In the genomic region with DNA sequence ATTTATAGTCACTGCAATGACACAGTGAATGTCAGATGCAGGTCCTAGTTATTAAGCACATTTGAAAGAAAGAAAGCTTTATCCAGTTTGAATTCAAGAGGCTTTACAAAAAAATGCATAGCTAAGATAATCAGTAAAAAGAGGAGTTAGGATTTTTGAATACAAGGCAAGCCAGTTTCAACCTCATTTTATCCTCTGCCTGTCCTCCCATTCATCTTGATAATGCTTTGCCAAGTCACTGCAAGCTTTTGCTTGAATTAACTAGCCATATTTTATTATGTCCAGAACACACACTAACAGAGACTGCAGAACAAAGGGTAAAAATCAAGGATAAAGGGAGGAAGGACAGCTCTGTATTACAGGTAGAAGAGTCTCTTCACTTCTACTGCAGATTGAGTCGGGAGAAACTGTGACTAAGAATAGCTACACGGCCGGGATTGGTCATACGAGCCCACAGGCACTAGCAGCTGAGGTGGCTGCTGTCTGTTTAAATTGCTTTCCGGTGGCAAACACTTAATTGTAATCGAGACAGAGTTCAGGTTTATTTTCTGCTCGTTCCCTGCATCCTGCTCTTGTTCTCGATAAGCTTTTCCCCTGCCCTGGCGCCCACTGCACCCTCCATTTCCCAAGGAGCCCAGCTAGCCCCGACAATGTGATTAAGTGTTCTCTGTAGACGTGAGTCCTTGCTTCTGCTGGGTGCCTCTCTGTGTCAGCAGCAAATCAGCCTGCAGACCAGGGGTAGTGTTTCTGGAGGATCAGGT, we compare ENCODE assay signal across 1 cellular context.
A peak's percentile ranks its signal among the peaks of the same experiment; 100 is the strongest.
TF ChIP-seq lines count a peak whose summit lies in the region.

No MANE protein-coding gene starts in this region.

TF ChIP-seq in HepG2, 621 proteins besides CTCF, POLR2A, EP300 and RAD21 (continued from another document and continues in another):
- TF ChIP-seq SOX6 (IDR thresholded peaks at IDR 0.05), result no peak
- TF ChIP-seq SOX6 (CRISPR knock-in tag; IDR thresholded peaks at IDR 0.05), result peak; percentile 51; the same call in 1 of the 2 replicates
- TF ChIP-seq CHD2 (IDR thresholded peaks at IDR 0.05; ENCODE audit: low read depth, low read length), result no peak
- TF ChIP-seq, protein P1, sequence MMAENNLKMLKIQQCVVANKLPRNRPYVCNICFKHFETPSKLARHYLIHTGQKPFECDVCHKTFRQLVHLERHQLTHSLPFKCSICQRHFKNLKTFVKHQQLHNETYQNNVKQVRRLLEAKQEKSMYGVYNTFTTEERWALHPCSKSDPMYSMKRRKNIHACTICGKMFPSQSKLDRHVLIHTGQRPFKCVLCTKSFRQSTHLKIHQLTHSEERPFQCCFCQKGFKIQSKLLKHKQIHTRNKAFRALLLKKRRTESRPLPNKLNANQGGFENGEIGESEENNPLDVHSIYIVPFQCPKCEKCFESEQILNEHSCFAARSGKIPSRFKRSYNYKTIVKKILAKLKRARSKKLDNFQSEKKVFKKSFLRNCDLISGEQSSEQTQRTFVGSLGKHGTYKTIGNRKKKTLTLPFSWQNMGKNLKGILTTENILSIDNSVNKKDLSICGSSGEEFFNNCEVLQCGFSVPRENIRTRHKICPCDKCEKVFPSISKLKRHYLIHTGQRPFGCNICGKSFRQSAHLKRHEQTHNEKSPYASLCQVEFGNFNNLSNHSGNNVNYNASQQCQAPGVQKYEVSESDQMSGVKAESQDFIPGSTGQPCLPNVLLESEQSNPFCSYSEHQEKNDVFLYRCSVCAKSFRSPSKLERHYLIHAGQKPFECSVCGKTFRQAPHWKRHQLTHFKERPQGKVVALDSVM (CRISPR knock-in tag; IDR thresholded peaks at IDR 0.05), result no peak
- no peak for TF ChIP-seq ZNF34 (CRISPR knock-in tag; IDR thresholded peaks at IDR 0.05; ENCODE audit: borderline replicate concordance)
- TF ChIP-seq ZNF501 (CRISPR knock-in tag; IDR thresholded peaks at IDR 0.05), result peak; percentile 69; the same call in 1 of the 2 replicates
- 0 out of 2 replicates have a peak, but pooled peaks have one; percentile 27 for TF ChIP-seq POGZ (CRISPR knock-in tag; IDR thresholded peaks at IDR 0.05)
- peak; percentile 61; the same call in 1 of the 2 replicates for TF ChIP-seq ETV5 (CRISPR knock-in tag; IDR thresholded peaks at IDR 0.05; ENCODE audit: borderline replicate concordance)
- TF ChIP-seq, protein P2, sequence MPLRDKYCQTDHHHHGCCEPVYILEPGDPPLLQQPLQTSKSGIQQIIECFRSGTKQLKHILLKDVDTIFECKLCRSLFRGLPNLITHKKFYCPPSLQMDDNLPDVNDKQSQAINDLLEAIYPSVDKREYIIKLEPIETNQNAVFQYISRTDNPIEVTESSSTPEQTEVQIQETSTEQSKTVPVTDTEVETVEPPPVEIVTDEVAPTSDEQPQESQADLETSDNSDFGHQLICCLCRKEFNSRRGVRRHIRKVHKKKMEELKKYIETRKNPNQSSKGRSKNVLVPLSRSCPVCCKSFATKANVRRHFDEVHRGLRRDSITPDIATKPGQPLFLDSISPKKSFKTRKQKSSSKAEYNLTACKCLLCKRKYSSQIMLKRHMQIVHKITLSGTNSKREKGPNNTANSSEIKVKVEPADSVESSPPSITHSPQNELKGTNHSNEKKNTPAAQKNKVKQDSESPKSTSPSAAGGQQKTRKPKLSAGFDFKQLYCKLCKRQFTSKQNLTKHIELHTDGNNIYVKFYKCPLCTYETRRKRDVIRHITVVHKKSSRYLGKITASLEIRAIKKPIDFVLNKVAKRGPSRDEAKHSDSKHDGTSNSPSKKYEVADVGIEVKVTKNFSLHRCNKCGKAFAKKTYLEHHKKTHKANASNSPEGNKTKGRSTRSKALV (CRISPR knock-in tag; IDR thresholded peaks at IDR 0.05), result no peak
- TF ChIP-seq HMG20A (CRISPR knock-in tag; IDR thresholded peaks at IDR 0.05; ENCODE audit: borderline replicate concordance), result 0 out of 2 replicates have a peak, but pooled peaks have one; percentile 1
- TF ChIP-seq ZNF414 (CRISPR knock-in tag; IDR thresholded peaks at IDR 0.05), result no peak
- TF ChIP-seq ARID2 (CRISPR knock-in tag; IDR thresholded peaks at IDR 0.05; ENCODE audit: borderline replicate concordance), result no peak
- TF ChIP-seq, protein P3, sequence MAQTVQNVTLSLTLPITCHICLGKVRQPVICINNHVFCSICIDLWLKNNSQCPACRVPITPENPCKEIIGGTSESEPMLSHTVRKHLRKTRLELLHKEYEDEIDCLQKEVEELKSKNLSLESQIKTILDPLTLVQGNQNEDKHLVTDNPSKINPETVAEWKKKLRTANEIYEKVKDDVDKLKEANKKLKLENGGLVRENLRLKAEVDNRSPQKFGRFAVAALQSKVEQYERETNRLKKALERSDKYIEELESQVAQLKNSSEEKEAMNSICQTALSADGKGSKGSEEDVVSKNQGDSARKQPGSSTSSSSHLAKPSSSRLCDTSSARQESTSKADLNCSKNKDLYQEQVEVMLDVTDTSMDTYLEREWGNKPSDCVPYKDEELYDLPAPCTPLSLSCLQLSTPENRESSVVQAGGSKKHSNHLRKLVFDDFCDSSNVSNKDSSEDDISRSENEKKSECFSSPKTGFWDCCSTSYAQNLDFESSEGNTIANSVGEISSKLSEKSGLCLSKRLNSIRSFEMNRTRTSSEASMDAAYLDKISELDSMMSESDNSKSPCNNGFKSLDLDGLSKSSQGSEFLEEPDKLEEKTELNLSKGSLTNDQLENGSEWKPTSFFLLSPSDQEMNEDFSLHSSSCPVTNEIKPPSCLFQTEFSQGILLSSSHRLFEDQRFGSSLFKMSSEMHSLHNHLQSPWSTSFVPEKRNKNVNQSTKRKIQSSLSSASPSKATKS (CRISPR knock-in tag; IDR thresholded peaks at IDR 0.05), result no peak
- peak; percentile 50; the same call in 1 of the 2 replicates for TF ChIP-seq SMAD1 (CRISPR knock-in tag; IDR thresholded peaks at IDR 0.05; ENCODE audit: borderline replicate concordance, low read depth)
- peak; percentile 73; the same call in 1 of the 2 replicates for TF ChIP-seq ZNF317 (CRISPR knock-in tag; IDR thresholded peaks at IDR 0.05)
- TF ChIP-seq, protein P4, sequence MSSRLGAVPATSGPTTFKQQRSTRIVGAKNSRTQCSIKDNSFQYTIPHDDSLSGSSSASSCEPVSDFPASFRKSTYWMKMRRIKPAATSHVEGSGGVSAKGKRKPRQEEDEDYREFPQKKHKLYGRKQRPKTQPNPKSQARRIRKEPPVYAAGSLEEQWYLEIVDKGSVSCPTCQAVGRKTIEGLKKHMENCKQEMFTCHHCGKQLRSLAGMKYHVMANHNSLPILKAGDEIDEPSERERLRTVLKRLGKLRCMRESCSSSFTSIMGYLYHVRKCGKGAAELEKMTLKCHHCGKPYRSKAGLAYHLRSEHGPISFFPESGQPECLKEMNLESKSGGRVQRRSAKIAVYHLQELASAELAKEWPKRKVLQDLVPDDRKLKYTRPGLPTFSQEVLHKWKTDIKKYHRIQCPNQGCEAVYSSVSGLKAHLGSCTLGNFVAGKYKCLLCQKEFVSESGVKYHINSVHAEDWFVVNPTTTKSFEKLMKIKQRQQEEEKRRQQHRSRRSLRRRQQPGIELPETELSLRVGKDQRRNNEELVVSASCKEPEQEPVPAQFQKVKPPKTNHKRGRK (CRISPR knock-in tag; IDR thresholded peaks at IDR 0.05), result no peak
- no peak for TF ChIP-seq ISL2 (CRISPR knock-in tag; IDR thresholded peaks at IDR 0.05)
- TF ChIP-seq HNRNPLL (IDR thresholded peaks at IDR 0.05; ENCODE audit: low read depth, low read length, poor library complexity, severe bottlenecking), result no peak
- TF ChIP-seq ZFP37 (CRISPR knock-in tag; IDR thresholded peaks at IDR 0.05; ENCODE audit: borderline replicate concordance), result no peak
- no peak for TF ChIP-seq ETV6 (CRISPR knock-in tag; conservative IDR thresholded peaks at IDR 0.05)
- TF ChIP-seq ZNF550 (CRISPR knock-in tag; IDR thresholded peaks at IDR 0.05; ENCODE audit: borderline replicate concordance), result no peak
- TF ChIP-seq PITX1 (CRISPR knock-in tag; IDR thresholded peaks at IDR 0.05), result no peak
- TF ChIP-seq DDIT3 (CRISPR knock-in tag; IDR thresholded peaks at IDR 0.05), result no peak
- TF ChIP-seq, protein P5, sequence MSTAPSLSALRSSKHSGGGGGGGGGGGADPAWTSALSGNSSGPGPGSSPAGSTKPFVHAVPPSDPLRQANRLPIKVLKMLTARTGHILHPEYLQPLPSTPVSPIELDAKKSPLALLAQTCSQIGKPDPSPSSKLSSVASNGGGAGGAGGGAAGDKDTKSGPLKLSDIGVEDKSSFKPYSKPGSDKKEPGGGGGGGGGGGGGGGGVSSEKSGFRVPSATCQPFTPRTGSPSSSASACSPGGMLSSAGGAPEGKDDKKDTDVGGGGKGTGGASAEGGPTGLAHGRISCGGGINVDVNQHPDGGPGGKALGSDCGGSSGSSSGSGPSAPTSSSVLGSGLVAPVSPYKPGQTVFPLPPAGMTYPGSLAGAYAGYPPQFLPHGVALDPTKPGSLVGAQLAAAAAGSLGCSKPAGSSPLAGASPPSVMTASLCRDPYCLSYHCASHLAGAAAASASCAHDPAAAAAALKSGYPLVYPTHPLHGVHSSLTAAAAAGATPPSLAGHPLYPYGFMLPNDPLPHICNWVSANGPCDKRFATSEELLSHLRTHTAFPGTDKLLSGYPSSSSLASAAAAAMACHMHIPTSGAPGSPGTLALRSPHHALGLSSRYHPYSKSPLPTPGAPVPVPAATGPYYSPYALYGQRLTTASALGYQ (CRISPR knock-in tag; IDR thresholded peaks at IDR 0.05), result no peak
- TF ChIP-seq POLR2AphosphoS5 (IDR thresholded peaks at IDR 0.05; ENCODE audit: low read depth, low read length), result no peak
- TF ChIP-seq PTBP1 (IDR thresholded peaks at IDR 0.05; ENCODE audit: low read depth, low read length, poor library complexity, severe bottlenecking), result no peak
- no peak for TF ChIP-seq ZNF441 (CRISPR knock-in tag; IDR thresholded peaks at IDR 0.05; ENCODE audit: borderline replicate concordance)
- TF ChIP-seq ZNF30 (CRISPR knock-in tag; IDR thresholded peaks at IDR 0.05), result no peak
- no peak for TF ChIP-seq ZNF891 (CRISPR knock-in tag; IDR thresholded peaks at IDR 0.05)
- no peak for TF ChIP-seq NR1H2 (CRISPR knock-in tag; IDR thresholded peaks at IDR 0.05; ENCODE audit: borderline replicate concordance, low read depth)
- TF ChIP-seq KLF15 (CRISPR knock-in tag; IDR thresholded peaks at IDR 0.05; ENCODE audit: borderline replicate concordance), result no peak
- no peak for TF ChIP-seq ZFX (CRISPR knock-in tag; IDR thresholded peaks at IDR 0.05; ENCODE audit: low read depth)
- no peak for TF ChIP-seq ZNF569 (CRISPR knock-in tag; IDR thresholded peaks at IDR 0.05; ENCODE audit: borderline replicate concordance)
- TF ChIP-seq KAT7 (CRISPR knock-in tag; IDR thresholded peaks at IDR 0.05; ENCODE audit: borderline replicate concordance), result no peak
- TF ChIP-seq PHF20 (CRISPR knock-in tag; IDR thresholded peaks at IDR 0.05), result no peak
- no peak for TF ChIP-seq REL (CRISPR knock-in tag; conservative IDR thresholded peaks at IDR 0.05)
- no peak for TF ChIP-seq GABPA (IDR thresholded peaks at IDR 0.05; ENCODE audit: low read depth, low read length)
- no peak for TF ChIP-seq GABPA (CRISPR knock-in tag; IDR thresholded peaks at IDR 0.05; ENCODE audit: low read depth)
- TF ChIP-seq BRD4 (CRISPR knock-in tag; IDR thresholded peaks at IDR 0.05), result no peak
- TF ChIP-seq ZNF251 (CRISPR knock-in tag; IDR thresholded peaks at IDR 0.05), result no peak
- TF ChIP-seq PAXIP1 (CRISPR knock-in tag; conservative IDR thresholded peaks at IDR 0.05), result 0 out of 2 replicates have a peak, but pooled peaks have one; percentile 33
- 0 out of 2 replicates have a peak, but pooled peaks have one; percentile 16 for TF ChIP-seq HDAC1 (CRISPR knock-in tag; IDR thresholded peaks at IDR 0.05)
- no peak for TF ChIP-seq ZNF121 (CRISPR knock-in tag; IDR thresholded peaks at IDR 0.05)
- TF ChIP-seq ZNF740 (CRISPR knock-in tag; IDR thresholded peaks at IDR 0.05), result no peak
- peak; percentile 40; the same call in 1 of the 2 replicates for TF ChIP-seq ZNF572 (CRISPR knock-in tag; IDR thresholded peaks at IDR 0.05)
- TF ChIP-seq, protein P6, sequence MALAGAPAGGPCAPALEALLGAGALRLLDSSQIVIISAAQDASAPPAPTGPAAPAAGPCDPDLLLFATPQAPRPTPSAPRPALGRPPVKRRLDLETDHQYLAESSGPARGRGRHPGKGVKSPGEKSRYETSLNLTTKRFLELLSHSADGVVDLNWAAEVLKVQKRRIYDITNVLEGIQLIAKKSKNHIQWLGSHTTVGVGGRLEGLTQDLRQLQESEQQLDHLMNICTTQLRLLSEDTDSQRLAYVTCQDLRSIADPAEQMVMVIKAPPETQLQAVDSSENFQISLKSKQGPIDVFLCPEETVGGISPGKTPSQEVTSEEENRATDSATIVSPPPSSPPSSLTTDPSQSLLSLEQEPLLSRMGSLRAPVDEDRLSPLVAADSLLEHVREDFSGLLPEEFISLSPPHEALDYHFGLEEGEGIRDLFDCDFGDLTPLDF (CRISPR knock-in tag; IDR thresholded peaks at IDR 0.05), result no peak
- TF ChIP-seq ZNF589 (CRISPR knock-in tag; conservative IDR thresholded peaks at IDR 0.05), result no peak
- no peak for TF ChIP-seq ZNF326 (CRISPR knock-in tag; IDR thresholded peaks at IDR 0.05; ENCODE audit: borderline replicate concordance)
- TF ChIP-seq ZBTB42 (CRISPR knock-in tag; IDR thresholded peaks at IDR 0.05), result no peak
